Comparison of ENCODE assay signal across 27 cellular contexts in the genomic region with DNA sequence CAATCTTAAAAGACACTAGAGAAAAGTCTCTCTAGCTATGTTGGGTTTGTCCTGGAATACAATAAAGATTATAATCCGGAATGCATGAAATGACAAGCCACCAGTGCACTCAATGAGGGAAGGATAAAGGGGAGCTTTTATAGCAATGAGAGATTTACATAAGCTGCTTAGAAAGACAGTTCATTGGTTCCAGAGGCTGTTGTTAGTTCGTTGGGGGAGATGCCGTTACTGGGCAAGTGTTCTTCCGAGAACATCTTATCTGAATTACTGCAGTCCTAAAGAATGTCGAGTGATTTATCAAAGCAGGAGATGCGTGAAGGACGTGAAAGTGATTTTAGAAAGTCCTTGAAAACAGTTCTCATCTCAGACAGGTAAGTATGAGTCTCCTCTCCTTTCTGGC. TPM values are rescaled to one million over a fixed set of nuclear protein-coding genes. Genes with fewer than 3 reads are reported as not detected.
"Had no signal": no experiment of that assay in that cellular context is flagged by ENCODE, and none has a peak within 500 bp of the region (broad histone marks: within the 10 kb centered on the region; RNA-seq: fewer than 3 reads in every experiment).

No MANE protein-coding gene starts in this region.

- H3K9me3 ChIP-seq: breast epithelium, esophagus muscularis mucosa, heart right ventricle, mucosa of descending colon, neutrophil, ovary, prostate gland, sigmoid colon, upper lobe of left lung had no signal

- H3K4me1 ChIP-seq: breast epithelium, esophagus muscularis mucosa, heart right ventricle, prostate gland, sigmoid colon, upper lobe of left lung had no signal

- H3K36me3 ChIP-seq: breast epithelium, esophagus muscularis mucosa, heart right ventricle, neutrophil, ovary, prostate gland, sigmoid colon, upper lobe of left lung had no signal

- H3K27me3 ChIP-seq: breast epithelium, ovary, upper lobe of left lung had no signal

- ATAC-seq: activated CD4-positive, alpha-beta T cell treated with anti-CD3 and anti-CD28 coated beads for 36 hours; activated CD8-positive, alpha-beta memory T cell treated with anti-CD3 and anti-CD28 coated beads, Interleukin-2, amount 10 ng/mL, durations not matched to agents 7 days and 5 days; activated CD8-positive, alpha-beta T cell treated with anti-CD3 and anti-CD28 coated beads, Interleukin-2, amount 10 ng/mL, durations not matched to agents 7 days and 5 days; activated naive CD8-positive, alpha-beta T cell treated with anti-CD3 and anti-CD28 coated beads, Interleukin-2, amount 50 U/mL, for 24 hours; heart right ventricle; mucosa of descending colon; stimulated activated effector memory CD8-positive, alpha-beta T cell treated with anti-CD3 and anti-CD28 coated beads, Interleukin-12 subunit alpha, Interleukin-12 subunit beta, amount 100 ng/mL, for 72 hours; T-helper 17 cell had no signal

- DNase-seq: activated CD4-positive, alpha-beta T cell treated with anti-CD3 and anti-CD28 coated beads for 36 hours; activated CD4-positive, CD25-positive, alpha-beta regulatory T cell; activated CD8-positive, alpha-beta memory T cell treated with anti-CD3 and anti-CD28 coated beads, Interleukin-2, amount 10 ng/mL, durations not matched to agents 7 days and 5 days; activated CD8-positive, alpha-beta T cell treated with anti-CD3 and anti-CD28 coated beads, Interleukin-2, amount 10 ng/mL, durations not matched to agents 7 days and 5 days; activated naive CD8-positive, alpha-beta T cell treated with anti-CD3 and anti-CD28 coated beads, Interleukin-2, amount 50 U/mL, for 24 hours; activated T-cell treated with anti-CD3 and anti-CD28 coated beads, Interleukin-2, amount 50 U/mL, for 48 hours; dermis blood vessel endothelial cell; effector CD4-positive, alpha-beta T cell; foreskin melanocyte; heart right ventricle; mucosa of descending colon; ovary; retina; sigmoid colon; small intestine; stimulated activated CD4-positive, alpha-beta T cell treated with anti-CD3 and anti-CD28 coated beads, Interleukin-4, amount 100 ng/mL, for 24 hours; T-helper 17 cell; T1000; upper lobe of left lung had no signal

- H3K4me3 ChIP-seq: breast epithelium, esophagus muscularis mucosa, heart right ventricle, mucosa of descending colon, ovary, prostate gland, sigmoid colon, upper lobe of left lung had no signal

RNA-seq across cellular contexts. Expression of gene SYN3, which starts 33.6 kb away (rescaled TPM):
- total RNA-seq: activated CD4-positive, alpha-beta T cell treated with anti-CD3 and anti-CD28 coated beads for 36 hours; activated CD8-positive, alpha-beta memory T cell treated with anti-CD3 and anti-CD28 coated beads, Interleukin-2, amount 10 ng/mL, durations not matched to agents 7 days and 5 days; activated CD8-positive, alpha-beta T cell treated with anti-CD3 and anti-CD28 coated beads, Interleukin-2, amount 10 ng/mL, durations not matched to agents 7 days and 5 days; activated T-helper 2 cell treated with anti-CD3 and anti-CD28 coated beads, Interferon-gamma antibody, Interleukin-2, Interleukin-4, amounts not matched to agents 10 μg/mL and 5 μg/mL and 100 μg/mL, durations not matched to agents 14 hours and 24 hours and 36 hours; glomerular endothelial cell; myocyte had no signal
